Comparison of ENCODE assay signal across 7 cellular contexts in genomic region chr2:21256006-21256405, GRCh38.
DNase-seq lines count a peak whose midpoint lies in the region; ATAC-seq and TF ChIP-seq lines count a peak whose summit lies in the region.

No MANE protein-coding gene starts in this region.

- H3K4me3 Mint-ChIP-seq in activated T-cell treated with anti-CD3 and anti-CD28 coated beads, Interleukin-2, amount 50 U/mL, for 72 hours = no peak overlapping the region

- no peaks in the 10 kb centered on the region for H3K36me3 ChIP-seq in right lobe of liver

- no peak overlapping the region for H3K27ac Mint-ChIP-seq in activated T-cell treated with anti-CD3 and anti-CD28 coated beads, Interleukin-2, amount 50 U/mL, for 72 hours

- TF ChIP-seq CTCF in astrocyte of the cerebellum (IDR thresholded peaks at IDR 0.05; ENCODE audit: low read depth, low read length, missing control alignments) (no peak), right lobe of liver (IDR thresholded peaks at IDR 0.05) (no peak)

- H3K4me3 ChIP-seq in astrocyte of the cerebellum (ENCODE audit: low read depth, low read length) (no peak overlapping the region), right lobe of liver (no peak overlapping the region)

- H3K27me3 Mint-ChIP-seq in activated T-cell treated with anti-CD3 and anti-CD28 coated beads, Interleukin-2, amount 50 U/mL, for 72 hours (ENCODE audit: low read depth) = no peaks in the 10 kb centered on the region

- DNase-seq in HT-29 (ENCODE audit: low spot score) (peak; percentile 38), astrocyte of the cerebellum (ENCODE audit: low read depth) (peak; percentile 31), right lobe of liver (peak in 2 of 3 donors; percentile 25 to 57), HuH-7 (ENCODE audit: low spot score) (no peak), LoVo (ENCODE audit: low spot score) (no peak)
- no peak for DNase-seq in activated T-cell treated with anti-CD3 and anti-CD28 coated beads, Interleukin-2, amount 50 U/mL, for 72 hours

- no peaks in the 10 kb centered on the region for H3K4me1 ChIP-seq in right lobe of liver

- H3K27ac ChIP-seq in right lobe of liver = no peak overlapping the region

- intact Hi-C loops in right lobe of liver (cut with DNase I) = no loop called here

- no peaks in the 10 kb centered on the region for H3K9me3 Mint-ChIP-seq in activated T-cell treated with anti-CD3 and anti-CD28 coated beads, Interleukin-2, amount 50 U/mL, for 72 hours

- no peaks in the 10 kb centered on the region for H3K27me3 ChIP-seq in right lobe of liver

- in situ Hi-C loops in astrocyte of the cerebellum (cut with HindIII; ENCODE audit: low sequenced_read_pairs) = no loop called here

- no peaks in the 10 kb centered on the region for H3K4me1 Mint-ChIP-seq in activated T-cell treated with anti-CD3 and anti-CD28 coated beads, Interleukin-2, amount 50 U/mL, for 72 hours (ENCODE audit: low read depth)

- H3K9me3 ChIP-seq in right lobe of liver = no peaks in the 10 kb centered on the region

- peak; percentile 70 for ATAC-seq in GM21390 (IDR thresholded peaks at IDR 0.05; ENCODE audit: unreplicated experiment)
- ATAC-seq in right lobe of liver = peak; percentile 80 to 92 (median 86)
- no peak for ATAC-seq in activated T-cell treated with anti-CD3 and anti-CD28 coated beads, Interleukin-2, amount 50 U/mL, for 72 hours (replicated peaks in 1 of 2)

- H3K36me3 Mint-ChIP-seq in activated T-cell treated with anti-CD3 and anti-CD28 coated beads, Interleukin-2, amount 50 U/mL, for 72 hours (ENCODE audit: insufficient read depth in 2 of 2) = no peaks in the 10 kb centered on the region

- TF ChIP-seq POLR2A in right lobe of liver (IDR thresholded peaks at IDR 0.05) = no peak

- 22% methylated on average over 3 of the region's 5 CpGs for WGBS in right lobe of liver (ENCODE audit: insufficient coverage, low coverage, low lambda C conversion rate, missing lambda C conversion rate)

Comparison
In these comparisons a context has a peak if more than half of its experiments do, and no peak if none do; other contexts are left out.
1. ATAC-seq: peak in GM21390 (single experiment) and right lobe of liver (4 of 4); none in activated T-cell treated with anti-CD3 and anti-CD28 coated beads, Interleukin-2, amount 50 U/mL, for 72 hours (0 of 2).
2. DNase-seq: peak in HT-29 (single experiment), astrocyte of the cerebellum (single experiment) and right lobe of liver (2 of 3); none in activated T-cell treated with anti-CD3 and anti-CD28 coated beads, Interleukin-2, amount 50 U/mL, for 72 hours (0 of 2), HuH-7 (single experiment) and LoVo (single experiment).